ENCODE assay signal across 17 cellular contexts in the genomic region with DNA sequence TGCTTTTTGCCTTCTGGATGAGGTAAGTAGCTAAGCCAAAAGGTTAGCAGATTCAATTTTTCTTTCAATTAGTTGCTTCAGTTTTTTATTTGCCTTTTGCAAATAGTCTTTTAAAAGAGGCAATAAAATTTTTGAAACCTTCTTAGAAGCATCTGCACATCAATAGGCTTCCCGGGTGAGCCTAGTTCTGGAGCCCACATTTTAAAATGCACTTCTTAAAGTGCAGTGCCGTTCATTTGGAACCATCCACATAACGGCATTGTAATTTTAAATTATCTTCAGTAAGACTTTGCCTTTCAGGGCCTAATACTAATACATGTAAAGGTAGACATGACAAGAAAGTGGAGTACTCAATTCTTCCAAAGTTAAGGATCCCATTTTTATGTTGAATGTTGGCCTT.
DNase-seq lines count a peak whose midpoint lies in the region; ATAC-seq and TF ChIP-seq lines count a peak whose summit lies in the region.
"Had no signal": no experiment of that assay in that cellular context is flagged by ENCODE, and none has a peak within 500 bp of the region (broad histone marks: within the 10 kb centered on the region; RNA-seq: fewer than 3 reads in every experiment).

No MANE protein-coding gene starts in this region.

- no peak overlapping the region for H3K4me3 ChIP-seq in left ventricle myocardium inferior
- H3K4me3 ChIP-seq: GM12878 had no signal

- H3K9me3 ChIP-seq in left ventricle myocardium inferior (replicated peaks): no peaks in the 10 kb centered on the region

- intact Hi-C loops in left ventricle myocardium inferior (cut with micrococcal nuclease): no loop called here
- intact Hi-C loops in left ventricle myocardium superior (cut with micrococcal nuclease): no loop called here

- H3K27ac Mint-ChIP-seq in WTC11 (peak overlapping the region; percentile 32; the same call in 1 of the 2 replicates), mesothelial cell of epicardium (peak overlapping the region; percentile 84)
- H3K27ac Mint-ChIP-seq: B cell; CD4-positive, alpha-beta T cell had no signal

- H3K4me1 Mint-ChIP-seq in WTC11 (peaks cover 63% of the 10 kb centered on the region), mesothelial cell of epicardium (peaks cover 54% of the 10 kb centered on the region)
- H3K4me1 Mint-ChIP-seq: B cell had no signal

- DNase-seq in left ventricle myocardium inferior: no peak
- DNase-seq in left ventricle myocardium superior: no peak
- DNase-seq in WTC11 (ENCODE audit: low spot score): no peak
- DNase-seq in mesothelial cell of epicardium (ENCODE audit: low spot score in 2 of 2, unreplicated experiment in 2 of 2): no peak
- no peak for DNase-seq in NCI-H187 (lab: John Stamatoyannopoulos, UW)
- DNase-seq in AG08395 (ENCODE audit: low spot score): no peak
- DNase-seq: ACHN; Calu3; CD4-positive, alpha-beta T cell; DMS 273 treated with DMSO at 0.1 percent for 48 hours; DMS79; GOT3 had no signal

- POLR2A ChIA-PET in WTC11 (lab: Charles Lee): no interaction called here

- TF ChIP-seq CTCF in left ventricle myocardium inferior (IDR thresholded peaks at IDR 0.05; ENCODE audit: borderline replicate concordance) (no peak), WTC11 (IDR thresholded peaks at IDR 0.05) (no peak), mesothelial cell of epicardium (IDR thresholded peaks at IDR 0.05; ENCODE audit: unreplicated experiment) (no peak)

- H3K36me3 ChIP-seq in left ventricle myocardium inferior: no peaks in the 10 kb centered on the region

- H3K27ac ChIP-seq in left ventricle myocardium inferior (replicated peaks): peak overlapping the region; percentile 58

- H3K27me3 ChIP-seq in left ventricle myocardium inferior (ENCODE audit: low read depth): no peaks in the 10 kb centered on the region

- CTCF ChIA-PET in WTC11 (lab: Charles Lee): interaction anchor here (2.9 kb wide), 1 partner anchor 56 kb away, joined by 42 read pairs; no protein-coding TSS in a partner anchor

- H3K4me3 Mint-ChIP-seq in WTC11: no peak overlapping the region
- no peak overlapping the region for H3K4me3 Mint-ChIP-seq in mesothelial cell of epicardium
- H3K4me3 Mint-ChIP-seq: B cell; CD4-positive, alpha-beta T cell had no signal

- peaks cover 44% of the 10 kb centered on the region for H3K4me1 ChIP-seq in left ventricle myocardium inferior

- H3K9me3 Mint-ChIP-seq in WTC11 (peaks cover 5% of the 10 kb centered on the region), mesothelial cell of epicardium (no peaks in the 10 kb centered on the region)
- H3K9me3 Mint-ChIP-seq: CD4-positive, alpha-beta T cell had no signal

- H3K36me3 Mint-ChIP-seq in WTC11 (peaks cover 5% of the 10 kb centered on the region), mesothelial cell of epicardium (peaks cover 3% of the 10 kb centered on the region)

- H3K27me3 Mint-ChIP-seq in WTC11 (ENCODE audit: low read depth) (0 out of 2 replicates have a peak, but pooled peaks cover 4% of the 10 kb centered on the region), mesothelial cell of epicardium (ENCODE audit: low read depth) (no peaks in the 10 kb centered on the region)

- ATAC-seq in left ventricle myocardium superior: no peak
- no peak for ATAC-seq in WTC11
- ATAC-seq in HG02642 (IDR thresholded peaks at IDR 0.05; ENCODE audit: poor library complexity, unreplicated experiment): no peak
- ATAC-seq in HG03442 (IDR thresholded peaks at IDR 0.05; ENCODE audit: unreplicated experiment): no peak
- ATAC-seq: GM12878, HCT116 had no signal

TF ChIP-seq in WTC11, 78 proteins besides CTCF, POLR2A, EP300 and RAD21:
- TF ChIP-seq E2F4 (CRISPR knock-in tag; IDR thresholded peaks at IDR 0.05; ENCODE audit: borderline replicate concordance, low read depth) (no peak), PRDM15 (CRISPR knock-in tag; IDR thresholded peaks at IDR 0.05) (no peak), KAT7 (CRISPR knock-in tag; IDR thresholded peaks at IDR 0.05; ENCODE audit: borderline replicate concordance) (no peak), CREM (CRISPR knock-in tag; IDR thresholded peaks at IDR 0.05) (no peak), NFE2L1 (CRISPR knock-in tag; IDR thresholded peaks at IDR 0.05) (no peak), CDX4 (CRISPR knock-in tag; IDR thresholded peaks at IDR 0.05; ENCODE audit: borderline replicate concordance) (no peak)
- TF ChIP-seq, protein P1, sequence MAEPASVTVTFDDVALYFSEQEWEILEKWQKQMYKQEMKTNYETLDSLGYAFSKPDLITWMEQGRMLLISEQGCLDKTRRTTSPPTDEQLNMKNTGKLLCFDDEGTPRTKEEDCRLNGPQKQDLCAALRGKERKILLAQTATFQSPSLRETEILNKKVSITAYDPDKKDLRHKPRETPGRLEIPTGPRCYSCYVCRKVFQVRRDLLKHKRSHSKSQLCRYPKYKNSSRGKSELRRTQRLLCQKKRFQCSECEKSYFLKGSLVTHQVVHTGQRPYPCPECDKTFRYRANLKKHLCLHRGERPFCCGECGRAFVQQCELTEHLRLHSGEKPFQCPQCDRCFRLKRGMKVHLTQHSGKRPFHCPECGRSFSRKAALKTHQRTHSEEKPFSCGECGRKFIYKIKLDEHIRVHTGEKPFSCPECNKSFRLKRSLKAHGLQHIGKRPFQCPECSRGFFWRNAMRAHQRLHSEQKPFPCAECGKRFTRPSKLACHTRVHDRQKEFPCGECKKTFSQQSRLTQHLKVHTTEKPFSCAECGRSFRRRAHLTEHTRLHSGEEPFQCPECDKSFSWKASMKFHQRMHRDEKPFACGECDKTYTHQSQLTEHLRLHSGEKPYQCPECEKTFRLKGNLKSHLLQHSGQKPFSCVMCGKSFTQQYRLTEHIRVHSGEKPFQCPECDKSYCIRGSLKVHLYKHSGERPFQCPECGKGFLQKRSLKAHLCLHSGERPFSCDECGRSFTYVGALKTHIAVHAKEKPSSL (CRISPR knock-in tag; conservative IDR thresholded peaks at IDR 0.05): no peak
- TF ChIP-seq, protein P2, sequence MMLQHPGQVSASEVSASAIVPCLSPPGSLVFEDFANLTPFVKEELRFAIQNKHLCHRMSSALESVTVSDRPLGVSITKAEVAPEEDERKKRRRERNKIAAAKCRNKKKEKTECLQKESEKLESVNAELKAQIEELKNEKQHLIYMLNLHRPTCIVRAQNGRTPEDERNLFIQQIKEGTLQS (CRISPR knock-in tag; conservative IDR thresholded peaks at IDR 0.05): no peak
- TF ChIP-seq, protein P3, sequence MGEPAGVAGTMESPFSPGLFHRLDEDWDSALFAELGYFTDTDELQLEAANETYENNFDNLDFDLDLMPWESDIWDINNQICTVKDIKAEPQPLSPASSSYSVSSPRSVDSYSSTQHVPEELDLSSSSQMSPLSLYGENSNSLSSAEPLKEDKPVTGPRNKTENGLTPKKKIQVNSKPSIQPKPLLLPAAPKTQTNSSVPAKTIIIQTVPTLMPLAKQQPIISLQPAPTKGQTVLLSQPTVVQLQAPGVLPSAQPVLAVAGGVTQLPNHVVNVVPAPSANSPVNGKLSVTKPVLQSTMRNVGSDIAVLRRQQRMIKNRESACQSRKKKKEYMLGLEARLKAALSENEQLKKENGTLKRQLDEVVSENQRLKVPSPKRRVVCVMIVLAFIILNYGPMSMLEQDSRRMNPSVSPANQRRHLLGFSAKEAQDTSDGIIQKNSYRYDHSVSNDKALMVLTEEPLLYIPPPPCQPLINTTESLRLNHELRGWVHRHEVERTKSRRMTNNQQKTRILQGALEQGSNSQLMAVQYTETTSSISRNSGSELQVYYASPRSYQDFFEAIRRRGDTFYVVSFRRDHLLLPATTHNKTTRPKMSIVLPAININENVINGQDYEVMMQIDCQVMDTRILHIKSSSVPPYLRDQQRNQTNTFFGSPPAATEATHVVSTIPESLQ (CRISPR knock-in tag; IDR thresholded peaks at IDR 0.05): no peak
